Comparison of ENCODE assay signal across 1 cellular context in the genomic region with DNA sequence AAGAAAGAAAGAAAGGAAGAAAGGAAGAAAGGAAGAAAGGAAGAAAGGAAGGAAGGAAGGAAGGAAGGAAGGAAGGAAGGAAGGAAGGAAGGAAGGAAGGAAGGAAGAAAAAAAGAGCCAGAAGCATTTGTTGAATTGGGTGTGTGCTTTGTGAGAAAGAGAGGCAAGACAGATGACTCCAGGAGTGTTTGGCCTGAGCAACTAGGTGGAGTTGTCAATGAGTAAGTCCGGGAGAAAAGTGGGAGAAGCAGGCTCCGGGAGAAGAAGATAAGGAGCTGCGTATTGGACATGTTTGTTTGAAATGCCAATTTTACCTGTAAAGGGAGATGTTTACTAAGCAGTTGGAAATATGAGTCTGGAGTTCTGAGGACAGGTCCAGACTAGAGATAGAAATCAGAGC.
TF ChIP-seq lines count a peak whose summit lies in the region.

No MANE protein-coding gene starts in this region.

TF ChIP-seq in HEK293, 187 proteins besides CTCF, POLR2A, EP300 and RAD21:
- TF ChIP-seq, protein P1, sequence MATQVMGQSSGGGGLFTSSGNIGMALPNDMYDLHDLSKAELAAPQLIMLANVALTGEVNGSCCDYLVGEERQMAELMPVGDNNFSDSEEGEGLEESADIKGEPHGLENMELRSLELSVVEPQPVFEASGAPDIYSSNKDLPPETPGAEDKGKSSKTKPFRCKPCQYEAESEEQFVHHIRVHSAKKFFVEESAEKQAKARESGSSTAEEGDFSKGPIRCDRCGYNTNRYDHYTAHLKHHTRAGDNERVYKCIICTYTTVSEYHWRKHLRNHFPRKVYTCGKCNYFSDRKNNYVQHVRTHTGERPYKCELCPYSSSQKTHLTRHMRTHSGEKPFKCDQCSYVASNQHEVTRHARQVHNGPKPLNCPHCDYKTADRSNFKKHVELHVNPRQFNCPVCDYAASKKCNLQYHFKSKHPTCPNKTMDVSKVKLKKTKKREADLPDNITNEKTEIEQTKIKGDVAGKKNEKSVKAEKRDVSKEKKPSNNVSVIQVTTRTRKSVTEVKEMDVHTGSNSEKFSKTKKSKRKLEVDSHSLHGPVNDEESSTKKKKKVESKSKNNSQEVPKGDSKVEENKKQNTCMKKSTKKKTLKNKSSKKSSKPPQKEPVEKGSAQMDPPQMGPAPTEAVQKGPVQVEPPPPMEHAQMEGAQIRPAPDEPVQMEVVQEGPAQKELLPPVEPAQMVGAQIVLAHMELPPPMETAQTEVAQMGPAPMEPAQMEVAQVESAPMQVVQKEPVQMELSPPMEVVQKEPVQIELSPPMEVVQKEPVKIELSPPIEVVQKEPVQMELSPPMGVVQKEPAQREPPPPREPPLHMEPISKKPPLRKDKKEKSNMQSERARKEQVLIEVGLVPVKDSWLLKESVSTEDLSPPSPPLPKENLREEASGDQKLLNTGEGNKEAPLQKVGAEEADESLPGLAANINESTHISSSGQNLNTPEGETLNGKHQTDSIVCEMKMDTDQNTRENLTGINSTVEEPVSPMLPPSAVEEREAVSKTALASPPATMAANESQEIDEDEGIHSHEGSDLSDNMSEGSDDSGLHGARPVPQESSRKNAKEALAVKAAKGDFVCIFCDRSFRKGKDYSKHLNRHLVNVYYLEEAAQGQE (tag by site-specific recombination; IDR thresholded peaks at IDR 0.05), result no peak
- peak; percentile 51; the same call in 1 of the 2 replicates for TF ChIP-seq ZNF366 (tag by site-specific recombination; conservative IDR thresholded peaks at IDR 0.05)
